Comparison of ENCODE assay signal across 1 cellular context in the genomic region with DNA sequence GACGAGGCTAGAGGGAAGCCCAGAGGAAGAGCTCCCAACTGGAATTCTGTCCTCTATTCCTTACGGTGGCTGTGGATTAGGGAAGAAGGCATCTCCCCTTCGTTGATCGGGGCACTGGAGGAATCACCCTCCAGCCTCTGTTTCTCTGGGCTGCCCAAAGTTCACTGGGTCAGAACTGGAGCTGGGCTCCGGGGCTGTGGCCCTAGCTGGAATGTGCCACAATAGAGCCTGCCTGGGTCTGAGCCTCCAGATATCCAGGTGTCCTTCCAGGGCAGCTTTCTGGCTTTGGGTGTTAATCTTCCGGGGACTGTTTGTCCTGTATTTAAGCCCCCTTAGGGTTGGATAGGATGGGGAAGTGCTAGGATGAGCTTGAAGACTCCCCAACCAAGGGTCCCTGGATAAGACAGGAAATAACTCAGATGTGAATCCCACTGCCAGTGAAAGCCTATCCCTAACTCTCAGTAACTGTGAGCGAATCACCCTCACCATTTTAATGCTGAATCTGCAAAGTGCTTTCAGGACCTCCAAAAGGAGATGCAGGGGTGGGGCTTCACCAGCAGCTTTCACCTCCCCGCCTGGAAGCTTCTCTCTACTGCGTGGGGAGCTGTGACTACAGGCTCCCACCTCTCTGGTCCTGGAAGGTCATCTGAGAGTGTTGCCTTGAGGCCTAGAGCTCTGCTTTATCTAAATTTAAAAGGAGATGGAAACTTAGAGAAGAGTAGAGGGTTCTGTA.
TF ChIP-seq lines count a peak whose summit lies in the region.

No MANE protein-coding gene starts in this region.

TF ChIP-seq in HepG2, 621 proteins besides CTCF, POLR2A, EP300 and RAD21 (continues in another document):
- TF ChIP-seq, protein P1, sequence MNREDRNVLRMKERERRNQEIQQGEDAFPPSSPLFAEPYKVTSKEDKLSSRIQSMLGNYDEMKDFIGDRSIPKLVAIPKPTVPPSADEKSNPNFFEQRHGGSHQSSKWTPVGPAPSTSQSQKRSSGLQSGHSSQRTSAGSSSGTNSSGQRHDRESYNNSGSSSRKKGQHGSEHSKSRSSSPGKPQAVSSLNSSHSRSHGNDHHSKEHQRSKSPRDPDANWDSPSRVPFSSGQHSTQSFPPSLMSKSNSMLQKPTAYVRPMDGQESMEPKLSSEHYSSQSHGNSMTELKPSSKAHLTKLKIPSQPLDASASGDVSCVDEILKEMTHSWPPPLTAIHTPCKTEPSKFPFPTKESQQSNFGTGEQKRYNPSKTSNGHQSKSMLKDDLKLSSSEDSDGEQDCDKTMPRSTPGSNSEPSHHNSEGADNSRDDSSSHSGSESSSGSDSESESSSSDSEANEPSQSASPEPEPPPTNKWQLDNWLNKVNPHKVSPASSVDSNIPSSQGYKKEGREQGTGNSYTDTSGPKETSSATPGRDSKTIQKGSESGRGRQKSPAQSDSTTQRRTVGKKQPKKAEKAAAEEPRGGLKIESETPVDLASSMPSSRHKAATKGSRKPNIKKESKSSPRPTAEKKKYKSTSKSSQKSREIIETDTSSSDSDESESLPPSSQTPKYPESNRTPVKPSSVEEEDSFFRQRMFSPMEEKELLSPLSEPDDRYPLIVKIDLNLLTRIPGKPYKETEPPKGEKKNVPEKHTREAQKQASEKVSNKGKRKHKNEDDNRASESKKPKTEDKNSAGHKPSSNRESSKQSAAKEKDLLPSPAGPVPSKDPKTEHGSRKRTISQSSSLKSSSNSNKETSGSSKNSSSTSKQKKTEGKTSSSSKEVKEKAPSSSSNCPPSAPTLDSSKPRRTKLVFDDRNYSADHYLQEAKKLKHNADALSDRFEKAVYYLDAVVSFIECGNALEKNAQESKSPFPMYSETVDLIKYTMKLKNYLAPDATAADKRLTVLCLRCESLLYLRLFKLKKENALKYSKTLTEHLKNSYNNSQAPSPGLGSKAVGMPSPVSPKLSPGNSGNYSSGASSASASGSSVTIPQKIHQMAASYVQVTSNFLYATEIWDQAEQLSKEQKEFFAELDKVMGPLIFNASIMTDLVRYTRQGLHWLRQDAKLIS (CRISPR knock-in tag; IDR thresholded peaks at IDR 0.05): no peak
- TF ChIP-seq SP2 (CRISPR knock-in tag; IDR thresholded peaks at IDR 0.05): 0 out of 2 replicates have a peak, but pooled peaks have one; percentile 17
- TF ChIP-seq MAFK (conservative IDR thresholded peaks at IDR 0.05 in 1 of 2, IDR thresholded peaks at IDR 0.05 in 1 of 2; ENCODE audit: low read length in 2 of 2): peak; percentile 28 to 50; a peak in 2 of 4 replicates
- TF ChIP-seq ZNF790 (CRISPR knock-in tag; IDR thresholded peaks at IDR 0.05; ENCODE audit: borderline replicate concordance): no peak
- no peak for TF ChIP-seq ZNF879 (CRISPR knock-in tag; IDR thresholded peaks at IDR 0.05)
- TF ChIP-seq, protein P2, sequence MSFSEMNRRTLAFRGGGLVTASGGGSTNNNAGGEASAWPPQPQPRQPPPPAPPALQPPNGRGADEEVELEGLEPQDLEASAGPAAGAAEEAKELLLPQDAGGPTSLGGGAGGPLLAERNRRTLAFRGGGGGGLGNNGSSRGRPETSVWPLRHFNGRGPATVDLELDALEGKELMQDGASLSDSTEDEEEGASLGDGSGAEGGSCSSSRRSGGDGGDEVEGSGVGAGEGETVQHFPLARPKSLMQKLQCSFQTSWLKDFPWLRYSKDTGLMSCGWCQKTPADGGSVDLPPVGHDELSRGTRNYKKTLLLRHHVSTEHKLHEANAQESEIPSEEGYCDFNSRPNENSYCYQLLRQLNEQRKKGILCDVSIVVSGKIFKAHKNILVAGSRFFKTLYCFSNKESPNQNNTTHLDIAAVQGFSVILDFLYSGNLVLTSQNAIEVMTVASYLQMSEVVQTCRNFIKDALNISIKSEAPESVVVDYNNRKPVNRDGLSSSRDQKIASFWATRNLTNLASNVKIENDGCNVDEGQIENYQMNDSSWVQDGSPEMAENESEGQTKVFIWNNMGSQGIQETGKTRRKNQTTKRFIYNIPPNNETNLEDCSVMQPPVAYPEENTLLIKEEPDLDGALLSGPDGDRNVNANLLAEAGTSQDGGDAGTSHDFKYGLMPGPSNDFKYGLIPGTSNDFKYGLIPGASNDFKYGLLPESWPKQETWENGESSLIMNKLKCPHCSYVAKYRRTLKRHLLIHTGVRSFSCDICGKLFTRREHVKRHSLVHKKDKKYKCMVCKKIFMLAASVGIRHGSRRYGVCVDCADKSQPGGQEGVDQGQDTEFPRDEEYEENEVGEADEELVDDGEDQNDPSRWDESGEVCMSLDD (CRISPR knock-in tag; IDR thresholded peaks at IDR 0.05; ENCODE audit: borderline replicate concordance): no peak
- peak; percentile 0 for TF ChIP-seq TEAD3 (CRISPR knock-in tag; optimal IDR thresholded peaks at IDR 0.05; ENCODE audit: borderline replicate concordance)
- TF ChIP-seq, protein P3, sequence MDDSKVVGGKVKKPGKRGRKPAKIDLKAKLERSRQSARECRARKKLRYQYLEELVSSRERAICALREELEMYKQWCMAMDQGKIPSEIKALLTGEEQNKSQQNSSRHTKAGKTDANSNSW (CRISPR knock-in tag; IDR thresholded peaks at IDR 0.05; ENCODE audit: borderline replicate concordance): no peak
- no peak for TF ChIP-seq POGZ (CRISPR knock-in tag; IDR thresholded peaks at IDR 0.05)
- no peak for TF ChIP-seq NFE2L2 (IDR thresholded peaks at IDR 0.05; ENCODE audit: low read length)
- peak; percentile 7; the same call in 1 of the 2 replicates for TF ChIP-seq ZFY (CRISPR knock-in tag; IDR thresholded peaks at IDR 0.05)
- TF ChIP-seq MAFF (IDR thresholded peaks at IDR 0.05; ENCODE audit: low read depth, low read length): no peak
- no peak for TF ChIP-seq HMG20A (CRISPR knock-in tag; IDR thresholded peaks at IDR 0.05; ENCODE audit: borderline replicate concordance)
- TF ChIP-seq, protein P4, sequence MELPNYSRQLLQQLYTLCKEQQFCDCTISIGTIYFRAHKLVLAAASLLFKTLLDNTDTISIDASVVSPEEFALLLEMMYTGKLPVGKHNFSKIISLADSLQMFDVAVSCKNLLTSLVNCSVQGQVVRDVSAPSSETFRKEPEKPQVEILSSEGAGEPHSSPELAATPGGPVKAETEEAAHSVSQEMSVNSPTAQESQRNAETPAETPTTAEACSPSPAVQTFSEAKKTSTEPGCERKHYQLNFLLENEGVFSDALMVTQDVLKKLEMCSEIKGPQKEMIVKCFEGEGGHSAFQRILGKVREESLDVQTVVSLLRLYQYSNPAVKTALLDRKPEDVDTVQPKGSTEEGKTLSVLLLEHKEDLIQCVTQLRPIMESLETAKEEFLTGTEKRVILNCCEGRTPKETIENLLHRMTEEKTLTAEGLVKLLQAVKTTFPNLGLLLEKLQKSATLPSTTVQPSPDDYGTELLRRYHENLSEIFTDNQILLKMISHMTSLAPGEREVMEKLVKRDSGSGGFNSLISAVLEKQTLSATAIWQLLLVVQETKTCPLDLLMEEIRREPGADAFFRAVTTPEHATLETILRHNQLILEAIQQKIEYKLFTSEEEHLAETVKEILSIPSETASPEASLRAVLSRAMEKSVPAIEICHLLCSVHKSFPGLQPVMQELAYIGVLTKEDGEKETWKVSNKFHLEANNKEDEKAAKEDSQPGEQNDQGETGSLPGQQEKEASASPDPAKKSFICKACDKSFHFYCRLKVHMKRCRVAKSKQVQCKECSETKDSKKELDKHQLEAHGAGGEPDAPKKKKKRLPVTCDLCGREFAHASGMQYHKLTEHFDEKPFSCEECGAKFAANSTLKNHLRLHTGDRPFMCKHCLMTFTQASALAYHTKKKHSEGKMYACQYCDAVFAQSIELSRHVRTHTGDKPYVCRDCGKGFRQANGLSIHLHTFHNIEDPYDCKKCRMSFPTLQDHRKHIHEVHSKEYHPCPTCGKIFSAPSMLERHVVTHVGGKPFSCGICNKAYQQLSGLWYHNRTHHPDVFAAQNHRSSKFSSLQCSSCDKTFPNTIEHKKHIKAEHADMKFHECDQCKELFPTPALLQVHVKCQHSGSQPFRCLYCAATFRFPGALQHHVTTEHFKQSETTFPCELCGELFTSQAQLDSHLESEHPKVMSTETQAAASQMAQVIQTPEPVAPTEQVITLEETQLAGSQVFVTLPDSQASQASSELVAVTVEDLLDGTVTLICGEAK (IDR thresholded peaks at IDR 0.05): no peak
- TF ChIP-seq, protein P4 (CRISPR knock-in tag; IDR thresholded peaks at IDR 0.05): peak; percentile 3; the same call in 1 of the 2 replicates
- TF ChIP-seq ZNF446 (CRISPR knock-in tag; IDR thresholded peaks at IDR 0.05): no peak
- TF ChIP-seq, protein P5, sequence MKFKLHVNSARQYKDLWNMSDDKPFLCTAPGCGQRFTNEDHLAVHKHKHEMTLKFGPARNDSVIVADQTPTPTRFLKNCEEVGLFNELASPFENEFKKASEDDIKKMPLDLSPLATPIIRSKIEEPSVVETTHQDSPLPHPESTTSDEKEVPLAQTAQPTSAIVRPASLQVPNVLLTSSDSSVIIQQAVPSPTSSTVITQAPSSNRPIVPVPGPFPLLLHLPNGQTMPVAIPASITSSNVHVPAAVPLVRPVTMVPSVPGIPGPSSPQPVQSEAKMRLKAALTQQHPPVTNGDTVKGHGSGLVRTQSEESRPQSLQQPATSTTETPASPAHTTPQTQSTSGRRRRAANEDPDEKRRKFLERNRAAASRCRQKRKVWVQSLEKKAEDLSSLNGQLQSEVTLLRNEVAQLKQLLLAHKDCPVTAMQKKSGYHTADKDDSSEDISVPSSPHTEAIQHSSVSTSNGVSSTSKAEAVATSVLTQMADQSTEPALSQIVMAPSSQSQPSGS (CRISPR knock-in tag; IDR thresholded peaks at IDR 0.05): no peak
- TF ChIP-seq ZNF501 (CRISPR knock-in tag; IDR thresholded peaks at IDR 0.05): 0 out of 2 replicates have a peak, but pooled peaks have one; percentile 33
- TF ChIP-seq, protein P6, sequence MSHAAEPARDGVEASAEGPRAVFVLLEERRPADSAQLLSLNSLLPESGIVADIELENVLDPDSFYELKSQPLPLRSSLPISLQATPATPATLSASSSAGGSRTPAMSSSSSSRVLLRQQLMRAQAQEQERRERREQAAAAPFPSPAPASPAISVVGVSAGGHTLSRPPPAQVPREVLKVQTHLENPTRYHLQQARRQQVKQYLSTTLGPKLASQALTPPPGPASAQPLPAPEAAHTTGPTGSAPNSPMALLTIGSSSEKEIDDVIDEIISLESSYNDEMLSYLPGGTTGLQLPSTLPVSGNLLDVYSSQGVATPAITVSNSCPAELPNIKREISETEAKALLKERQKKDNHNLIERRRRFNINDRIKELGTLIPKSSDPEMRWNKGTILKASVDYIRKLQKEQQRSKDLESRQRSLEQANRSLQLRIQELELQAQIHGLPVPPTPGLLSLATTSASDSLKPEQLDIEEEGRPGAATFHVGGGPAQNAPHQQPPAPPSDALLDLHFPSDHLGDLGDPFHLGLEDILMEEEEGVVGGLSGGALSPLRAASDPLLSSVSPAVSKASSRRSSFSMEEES (CRISPR knock-in tag; IDR thresholded peaks at IDR 0.05): no peak
- no peak for TF ChIP-seq ZNF709 (CRISPR knock-in tag; IDR thresholded peaks at IDR 0.05)
- TF ChIP-seq, protein P7, sequence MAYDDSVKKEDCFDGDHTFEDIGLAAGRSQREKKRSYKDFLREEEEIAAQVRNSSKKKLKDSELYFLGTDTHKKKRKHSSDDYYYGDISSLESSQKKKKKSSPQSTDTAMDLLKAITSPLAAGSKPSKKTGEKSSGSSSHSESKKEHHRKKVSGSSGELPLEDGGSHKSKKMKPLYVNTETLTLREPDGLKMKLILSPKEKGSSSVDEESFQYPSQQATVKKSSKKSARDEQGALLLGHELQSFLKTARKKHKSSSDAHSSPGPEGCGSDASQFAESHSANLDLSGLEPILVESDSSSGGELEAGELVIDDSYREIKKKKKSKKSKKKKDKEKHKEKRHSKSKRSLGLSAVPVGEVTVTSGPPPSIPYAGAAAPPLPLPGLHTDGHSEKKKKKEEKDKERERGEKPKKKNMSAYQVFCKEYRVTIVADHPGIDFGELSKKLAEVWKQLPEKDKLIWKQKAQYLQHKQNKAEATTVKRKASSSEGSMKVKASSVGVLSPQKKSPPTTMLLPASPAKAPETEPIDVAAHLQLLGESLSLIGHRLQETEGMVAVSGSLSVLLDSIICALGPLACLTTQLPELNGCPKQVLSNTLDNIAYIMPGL (CRISPR knock-in tag; IDR thresholded peaks at IDR 0.05; ENCODE audit: borderline replicate concordance in 1 of 2, low read depth in 1 of 2): no peak
- peak; percentile 4; the same call in 1 of the 2 replicates for TF ChIP-seq ZNF746 (CRISPR knock-in tag; IDR thresholded peaks at IDR 0.05)
- 0 out of 2 replicates have a peak, but pooled peaks have one; percentile 20 for TF ChIP-seq ZNF782 (CRISPR knock-in tag; IDR thresholded peaks at IDR 0.05; ENCODE audit: borderline replicate concordance)
- no peak for TF ChIP-seq ZNF850 (CRISPR knock-in tag; conservative IDR thresholded peaks at IDR 0.05)
- TF ChIP-seq THAP11 (CRISPR knock-in tag; IDR thresholded peaks at IDR 0.05): no peak; the same call in 1 of the 2 replicates
- TF ChIP-seq, protein P8, sequence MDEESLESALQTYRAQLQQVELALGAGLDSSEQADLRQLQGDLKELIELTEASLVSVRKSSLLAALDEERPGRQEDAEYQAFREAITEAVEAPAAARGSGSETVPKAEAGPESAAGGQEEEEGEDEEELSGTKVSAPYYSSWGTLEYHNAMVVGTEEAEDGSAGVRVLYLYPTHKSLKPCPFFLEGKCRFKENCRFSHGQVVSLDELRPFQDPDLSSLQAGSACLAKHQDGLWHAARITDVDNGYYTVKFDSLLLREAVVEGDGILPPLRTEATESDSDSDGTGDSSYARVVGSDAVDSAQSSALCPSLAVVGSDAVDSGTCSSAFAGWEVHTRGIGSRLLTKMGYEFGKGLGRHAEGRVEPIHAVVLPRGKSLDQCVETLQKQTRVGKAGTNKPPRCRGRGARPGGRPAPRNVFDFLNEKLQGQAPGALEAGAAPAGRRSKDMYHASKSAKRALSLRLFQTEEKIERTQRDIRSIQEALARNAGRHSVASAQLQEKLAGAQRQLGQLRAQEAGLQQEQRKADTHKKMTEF (CRISPR knock-in tag; IDR thresholded peaks at IDR 0.05): 0 out of 2 replicates have a peak, but pooled peaks have one; percentile 21
- TF ChIP-seq RBM39 (IDR thresholded peaks at IDR 0.05; ENCODE audit: low read depth, low read length, poor library complexity, severe bottlenecking): no peak
- TF ChIP-seq ZMYM2 (CRISPR knock-in tag; IDR thresholded peaks at IDR 0.05): no peak
- TF ChIP-seq XBP1 (CRISPR knock-in tag; IDR thresholded peaks at IDR 0.05): no peak
- TF ChIP-seq U2AF1 (optimal IDR thresholded peaks at IDR 0.05; ENCODE audit: low read depth, low read length): no peak
